25 cellular contexts compared by ENCODE assay signal in genomic region chr11:121439337-121439736, GRCh38.
"Had no signal": no experiment of that assay in that cellular context is flagged by ENCODE, and none has a peak within 500 bp of the region (broad histone marks: within the 10 kb centered on the region; RNA-seq: fewer than 3 reads in every experiment).

No MANE protein-coding gene starts in this region.

- H3K4me3 ChIP-seq: adrenal gland, body of pancreas, coronary artery, heart right ventricle, lung, prostate gland, spleen, uterus had no signal

- H3K36me3 ChIP-seq: adrenal gland, heart right ventricle, prostate gland, spleen, uterus had no signal

- H3K27ac ChIP-seq: adrenal gland, body of pancreas, coronary artery, prostate gland, uterus had no signal

- DNase-seq: activated B cell treated with CpG ODN at 0.5 μM for 24 hours; activated CD4-positive, alpha-beta T cell treated with anti-CD3 and anti-CD28 coated beads, Interleukin-2, amount 50 U/mL, for 1 hour; activated CD8-positive, alpha-beta T cell treated with anti-CD3 and anti-CD28 coated beads for 36 hours; activated naive CD4-positive, alpha-beta T cell treated with Interleukin-2 at 50 U/mL for 16 hours; activated naive CD8-positive, alpha-beta T cell treated with anti-CD3 and anti-CD28 coated beads for 36 hours; activated T-cell treated with anti-CD3 and anti-CD28 coated beads, Interleukin-2, amount 50 U/mL, for 48 hours; adrenal gland; aorta; body of pancreas; cerebellar nuclear complex; effector memory CD8-positive, alpha-beta T cell; foreskin melanocyte; heart right ventricle; kidney glomerular epithelial cell; mesendoderm; retina; spleen; stimulated activated naive CD4-positive, alpha-beta T cell; T-helper 1 cell; uterus had no signal

- H3K4me1 ChIP-seq: adrenal gland, body of pancreas, prostate gland, uterus had no signal

- H3K9me3 ChIP-seq: adrenal gland, body of pancreas, heart right ventricle, prostate gland, spleen, uterus had no signal

- H3K27me3 ChIP-seq: adrenal gland, body of pancreas, heart right ventricle, spleen, uterus had no signal

- ATAC-seq: activated CD8-positive, alpha-beta T cell treated with anti-CD3 and anti-CD28 coated beads for 36 hours; body of pancreas; effector memory CD8-positive, alpha-beta T cell; left lobe of liver; natural killer cell treated with Interleukin-12 subunit alpha and Interleukin-12 subunit beta and Interleukin-15 and Interleukin-18, amount 100 ng/mL, for 72 hours had no signal
